In genomic region chr12:116609715-116610114, GRCh38 we compare ENCODE assay signal across 1 cellular context.
A peak's percentile ranks its signal among the peaks of the same experiment; 100 is the strongest.
TF ChIP-seq lines count a peak whose summit lies in the region.

No MANE protein-coding gene starts in this region.

TF ChIP-seq in HepG2, 621 proteins besides CTCF, POLR2A, EP300 and RAD21:
- TF ChIP-seq, protein P1, sequence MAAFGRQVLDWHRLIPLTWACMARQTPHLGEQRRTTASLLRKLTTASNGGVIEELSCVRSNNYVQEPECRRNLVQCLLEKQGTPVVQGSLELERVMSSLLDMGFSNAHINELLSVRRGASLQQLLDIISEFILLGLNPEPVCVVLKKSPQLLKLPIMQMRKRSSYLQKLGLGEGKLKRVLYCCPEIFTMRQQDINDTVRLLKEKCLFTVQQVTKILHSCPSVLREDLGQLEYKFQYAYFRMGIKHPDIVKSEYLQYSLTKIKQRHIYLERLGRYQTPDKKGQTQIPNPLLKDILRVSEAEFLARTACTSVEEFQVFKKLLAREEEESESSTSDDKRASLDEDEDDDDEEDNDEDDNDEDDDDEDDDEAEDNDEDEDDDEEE (CRISPR knock-in tag; IDR thresholded peaks at IDR 0.05): no peak
- TF ChIP-seq ZNF790 (CRISPR knock-in tag; IDR thresholded peaks at IDR 0.05; ENCODE audit: borderline replicate concordance) (no peak), ZBTB7A (CRISPR knock-in tag; IDR thresholded peaks at IDR 0.05) (no peak), MIER3 (CRISPR knock-in tag; IDR thresholded peaks at IDR 0.05; ENCODE audit: borderline replicate concordance) (no peak), ZNF740 (CRISPR knock-in tag; IDR thresholded peaks at IDR 0.05) (0 out of 2 replicates have a peak, but pooled peaks have one; percentile 31), ZNF577 (CRISPR knock-in tag; IDR thresholded peaks at IDR 0.05; ENCODE audit: borderline replicate concordance, low read depth) (no peak), ZNF567 (CRISPR knock-in tag; IDR thresholded peaks at IDR 0.05; ENCODE audit: borderline replicate concordance) (no peak), U2AF1 (optimal IDR thresholded peaks at IDR 0.05; ENCODE audit: low read depth, low read length) (no peak), RFXANK (CRISPR knock-in tag; IDR thresholded peaks at IDR 0.05) (no peak), ZNF646 (CRISPR knock-in tag; IDR thresholded peaks at IDR 0.05) (no peak), NR3C1 (CRISPR knock-in tag; IDR thresholded peaks at IDR 0.05) (no peak), NRL (CRISPR knock-in tag; IDR thresholded peaks at IDR 0.05; ENCODE audit: borderline replicate concordance) (no peak), ZFP36L1 (CRISPR knock-in tag; IDR thresholded peaks at IDR 0.05) (no peak), ZNF484 (CRISPR knock-in tag; IDR thresholded peaks at IDR 0.05; ENCODE audit: borderline replicate concordance, low read depth) (no peak), ZNF441 (CRISPR knock-in tag; IDR thresholded peaks at IDR 0.05; ENCODE audit: borderline replicate concordance) (no peak), STAG1 (CRISPR knock-in tag; IDR thresholded peaks at IDR 0.05) (peak; percentile 47)
- TF ChIP-seq, protein P2, sequence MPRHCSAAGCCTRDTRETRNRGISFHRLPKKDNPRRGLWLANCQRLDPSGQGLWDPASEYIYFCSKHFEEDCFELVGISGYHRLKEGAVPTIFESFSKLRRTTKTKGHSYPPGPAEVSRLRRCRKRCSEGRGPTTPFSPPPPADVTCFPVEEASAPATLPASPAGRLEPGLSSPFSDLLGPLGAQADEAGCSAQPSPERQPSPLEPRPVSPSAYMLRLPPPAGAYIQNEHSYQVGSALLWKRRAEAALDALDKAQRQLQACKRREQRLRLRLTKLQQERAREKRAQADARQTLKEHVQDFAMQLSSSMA (CRISPR knock-in tag; IDR thresholded peaks at IDR 0.05): no peak
- TF ChIP-seq, protein P3, sequence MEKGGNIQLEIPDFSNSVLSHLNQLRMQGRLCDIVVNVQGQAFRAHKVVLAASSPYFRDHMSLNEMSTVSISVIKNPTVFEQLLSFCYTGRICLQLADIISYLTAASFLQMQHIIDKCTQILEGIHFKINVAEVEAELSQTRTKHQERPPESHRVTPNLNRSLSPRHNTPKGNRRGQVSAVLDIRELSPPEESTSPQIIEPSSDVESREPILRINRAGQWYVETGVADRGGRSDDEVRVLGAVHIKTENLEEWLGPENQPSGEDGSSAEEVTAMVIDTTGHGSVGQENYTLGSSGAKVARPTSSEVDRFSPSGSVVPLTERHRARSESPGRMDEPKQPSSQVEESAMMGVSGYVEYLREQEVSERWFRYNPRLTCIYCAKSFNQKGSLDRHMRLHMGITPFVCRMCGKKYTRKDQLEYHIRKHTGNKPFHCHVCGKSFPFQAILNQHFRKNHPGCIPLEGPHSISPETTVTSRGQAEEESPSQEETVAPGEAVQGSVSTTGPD (CRISPR knock-in tag; IDR thresholded peaks at IDR 0.05): no peak
